18 cellular contexts compared by ENCODE assay signal in the genomic region with DNA sequence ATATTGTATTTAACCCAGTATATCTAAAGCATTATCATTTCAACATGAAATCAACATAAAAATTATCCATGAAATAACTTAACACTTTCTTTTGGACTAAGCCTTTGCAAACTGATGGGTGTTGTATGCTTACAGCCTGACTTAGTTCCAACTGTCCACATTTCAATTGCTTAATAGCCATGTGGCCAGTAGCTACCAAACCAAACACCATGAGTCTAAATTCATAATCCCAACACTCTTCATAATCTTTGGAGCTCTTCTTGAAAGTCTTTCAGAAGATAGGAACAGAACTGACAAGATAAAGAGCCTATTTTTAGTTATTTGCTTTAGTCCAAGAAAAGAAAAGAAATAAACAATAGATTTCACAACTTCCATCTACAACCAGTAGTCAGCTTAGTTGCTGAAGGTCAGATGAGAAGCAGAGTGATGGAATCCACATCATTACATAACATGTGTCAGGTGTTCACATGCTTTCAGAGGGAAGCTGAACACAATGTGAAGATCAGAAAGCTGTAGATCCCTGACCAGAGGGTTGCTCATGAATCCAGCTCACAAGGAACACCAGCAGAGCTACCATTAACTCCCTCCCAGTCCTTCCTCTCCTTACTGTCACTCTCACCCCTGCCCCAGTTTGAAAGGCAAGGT.
DNase-seq lines count a peak whose midpoint lies in the region; TF ChIP-seq lines count a peak whose summit lies in the region.
"Had no signal": no experiment of that assay in that cellular context is flagged by ENCODE, and none has a peak within 500 bp of the region (broad histone marks: within the 10 kb centered on the region; RNA-seq: fewer than 3 reads in every experiment).

No MANE protein-coding gene starts in this region.

- H3K4me1 Mint-ChIP-seq in chondrocyte (ENCODE audit: low read depth), result no peaks in the 10 kb centered on the region

- H3K27ac Mint-ChIP-seq in chondrocyte (ENCODE audit: unreplicated experiment), result no peak overlapping the region
- H3K27ac Mint-ChIP-seq: endodermal cell; T-helper 2 cell treated with Interferon-gamma antibody and Interleukin-4, amounts not matched to agents 5 μg/mL and 100 μg/mL, for 36 hours had no signal

- peak overlapping the region; percentile 24 for H3K27ac ChIP-seq in muscle layer of duodenum (ENCODE audit: low read length)
- H3K27ac ChIP-seq in thyroid gland, result peak overlapping the region; percentile 31 to 64 (median 43)

- H3K36me3 ChIP-seq in muscle layer of duodenum (ENCODE audit: control insufficient read depth in 1 of 2, insufficient read depth in 2 of 2, low read length in 2 of 2) (no peaks in the 10 kb centered on the region), thyroid gland (no peaks in the 10 kb centered on the region)

- TF ChIP-seq POLR2A in thyroid gland (IDR thresholded peaks at IDR 0.05), result no peak

- no peaks in the 10 kb centered on the region for H3K36me3 Mint-ChIP-seq in chondrocyte (ENCODE audit: low read depth)

- H3K4me3 ChIP-seq in epithelial cell of esophagus (ENCODE audit: low read length) (no peak overlapping the region), muscle layer of duodenum (ENCODE audit: low read depth in 1 of 2, low read length in 2 of 2) (no peak overlapping the region), thyroid gland (replicated peaks in 1 of 3) (no peak overlapping the region)

- TF ChIP-seq CTCF in epithelial cell of esophagus (IDR thresholded peaks at IDR 0.05; ENCODE audit: insufficient read depth, low read depth, low read length, missing control alignments) (no peak), thyroid gland (IDR thresholded peaks at IDR 0.05) (no peak), chondrocyte (IDR thresholded peaks at IDR 0.05) (no peak)

- no peak overlapping the region for H3K4me3 Mint-ChIP-seq in chondrocyte (ENCODE audit: unreplicated experiment)
- H3K4me3 Mint-ChIP-seq: endodermal cell; T-helper 2 cell treated with Interferon-gamma antibody and Interleukin-4, amounts not matched to agents 5 μg/mL and 100 μg/mL, for 36 hours had no signal

- no peaks in the 10 kb centered on the region for H3K27me3 Mint-ChIP-seq in chondrocyte (ENCODE audit: low read depth)

- intact Hi-C loops in thyroid gland (cut with DNase I), result no loop called here

- H3K9me3 Mint-ChIP-seq in chondrocyte (ENCODE audit: low read depth), result no peaks in the 10 kb centered on the region
- H3K9me3 Mint-ChIP-seq: endodermal cell; T-helper 2 cell treated with Interferon-gamma antibody and Interleukin-4, amounts not matched to agents 5 μg/mL and 100 μg/mL, for 36 hours had no signal

- DNase-seq in MV-4-11 (lab: John Stamatoyannopoulos, UW) (peak; percentile 76), epithelial cell of esophagus (ENCODE audit: low read depth) (peak; percentile 48), thyroid gland (no peak), chondrocyte (ENCODE audit: low spot score) (no peak), NCI-H1092 (lab: John Stamatoyannopoulos, UW) (no peak), NCI-H2081 treated with DMSO at 0.1 percent for 48 hours (lab: John Stamatoyannopoulos, UW) (no peak), DMS53 treated with DMSO at 0.1 percent for 48 hours (lab: John Stamatoyannopoulos, UW; ENCODE audit: unreplicated experiment) (no peak)
- DNase-seq: cerebellar nuclear complex; endodermal cell; foreskin melanocyte; left colon; NCI-H1694 treated with DMSO at 0.1 percent for 48 hours; occipital lobe; SHP77 treated with DMSO at 0.1 percent for 48 hours; stimulated activated naive CD4-positive, alpha-beta T cell treated with Interleukin-2 at 50 U/mL for 16 hours had no signal

- no peaks in the 10 kb centered on the region for H3K4me1 ChIP-seq in muscle layer of duodenum (ENCODE audit: control insufficient read depth in 1 of 2, insufficient read depth in 2 of 2, low read length in 2 of 2)
- H3K4me1 ChIP-seq in thyroid gland, result peaks cover 25 to 64% of the 10 kb centered on the region in 2 donors

- H3K9me3 ChIP-seq in muscle layer of duodenum (ENCODE audit: control insufficient read depth in 1 of 2, low read length in 2 of 2), result no peaks in the 10 kb centered on the region
- no peaks in the 10 kb centered on the region for H3K9me3 ChIP-seq in thyroid gland
- H3K9me3 ChIP-seq: Caco-2 had no signal

- no peaks in the 10 kb centered on the region for H3K27me3 ChIP-seq in muscle layer of duodenum (ENCODE audit: low read depth, low read length)
- no peaks in the 10 kb centered on the region for H3K27me3 ChIP-seq in thyroid gland

Comparison
In these comparisons a context has a peak if more than half of its experiments do, and no peak if none do; other contexts are left out.
1. DNase-seq: peak in MV-4-11 (single experiment) and epithelial cell of esophagus (single experiment); none in thyroid gland (0 of 2), chondrocyte (single experiment), NCI-H1092 (single experiment), NCI-H2081 treated with DMSO at 0.1 percent for 48 hours (single experiment) and DMS53 treated with DMSO at 0.1 percent for 48 hours (single experiment).